9 cellular contexts compared by ENCODE assay signal in genomic region chr9:83665576-83666200, GRCh38. TPM values are rescaled to one million over a fixed set of nuclear protein-coding genes. Genes with fewer than 3 reads are reported as not detected.
DNase-seq lines count a peak whose midpoint lies in the region; ATAC-seq, FAIRE-seq and TF ChIP-seq lines count a peak whose summit lies in the region.
"Had no signal": no experiment of that assay in that cellular context is flagged by ENCODE, and none has a peak within 500 bp of the region (broad histone marks: within the 10 kb centered on the region; RNA-seq: fewer than 3 reads in every experiment).

No MANE protein-coding gene starts in this region.

- FAIRE-seq in H54 (lab: Jason Lieb, UNC) = peak; percentile 82

- no peaks in the 10 kb centered on the region for H3K27me3 Mint-ChIP-seq in activated T-helper 2 cell treated with anti-CD3 and anti-CD28 coated beads, Interferon-gamma antibody, Interleukin-2, Interleukin-4, amounts not matched to agents 10 μg/mL and 5 μg/mL and 100 μg/mL, durations not matched to agents 14 hours and 24 hours and 36 hours (ENCODE audit: low read depth)

- H3K4me3 ChIP-seq in HL-60 (replicated peaks; ENCODE audit: insufficient read depth, low read length) = no peak overlapping the region

- peaks cover 66% of the 10 kb centered on the region for H3K36me3 Mint-ChIP-seq in activated T-helper 2 cell treated with anti-CD3 and anti-CD28 coated beads, Interferon-gamma antibody, Interleukin-2, Interleukin-4, amounts not matched to agents 10 μg/mL and 5 μg/mL and 100 μg/mL, durations not matched to agents 14 hours and 24 hours and 36 hours (ENCODE audit: low read depth)

- H3K27ac Mint-ChIP-seq in activated T-helper 2 cell treated with anti-CD3 and anti-CD28 coated beads, Interferon-gamma antibody, Interleukin-2, Interleukin-4, amounts not matched to agents 10 μg/mL and 5 μg/mL and 100 μg/mL, durations not matched to agents 14 hours and 24 hours and 36 hours = no peak overlapping the region

- no peak overlapping the region for H3K4me3 Mint-ChIP-seq in activated T-helper 2 cell treated with anti-CD3 and anti-CD28 coated beads, Interferon-gamma antibody, Interleukin-2, Interleukin-4, amounts not matched to agents 10 μg/mL and 5 μg/mL and 100 μg/mL, durations not matched to agents 14 hours and 24 hours and 36 hours (ENCODE audit: low read depth)

- no peak for TF ChIP-seq POLR2A in H54 (IDR thresholded peaks at IDR 0.05; ENCODE audit: low read depth, low read length)

- H3K27ac ChIP-seq in HL-60 (replicated peaks) = peak overlapping the region; percentile 11; the same call in 1 of the 2 replicates

- ATAC-seq in GM18861 (IDR thresholded peaks at IDR 0.05; ENCODE audit: unreplicated experiment) (peak; percentile 78), left colon (peak; percentile 68)

- no peaks in the 10 kb centered on the region for H3K9me3 Mint-ChIP-seq in activated T-helper 2 cell treated with anti-CD3 and anti-CD28 coated beads, Interferon-gamma antibody, Interleukin-2, Interleukin-4, amounts not matched to agents 10 μg/mL and 5 μg/mL and 100 μg/mL, durations not matched to agents 14 hours and 24 hours and 36 hours

- no peak for TF ChIP-seq CTCF in HL-60 (IDR thresholded peaks at IDR 0.05; ENCODE audit: insufficient read depth, low read length)

- DNase-seq in H54 (ENCODE audit: insufficient read length, low spot score) (no peak), HL-60 (ENCODE audit: low read depth in 1 of 2, low spot score in 1 of 2) (no peak), left colon (no peak), GM19238 (ENCODE audit: insufficient read length, low spot score) (no peak), SW480 (ENCODE audit: low spot score) (no peak), NCI-H2227 treated with DMSO at 0.1 percent for 48 hours (lab: John Stamatoyannopoulos, UW) (no peak)
- DNase-seq in activated T-helper 2 cell treated with anti-CD3 and anti-CD28 coated beads, Interferon-gamma antibody, Interleukin-2, Interleukin-4, amounts not matched to agents 10 μg/mL and 5 μg/mL and 100 μg/mL, durations not matched to agents 14 hours and 24 hours and 36 hours (ENCODE audit: low spot score) = no peak
- DNase-seq: posterior cingulate gyrus had no signal

- H3K4me1 Mint-ChIP-seq in activated T-helper 2 cell treated with anti-CD3 and anti-CD28 coated beads, Interferon-gamma antibody, Interleukin-2, Interleukin-4, amounts not matched to agents 10 μg/mL and 5 μg/mL and 100 μg/mL, durations not matched to agents 14 hours and 24 hours and 36 hours (ENCODE audit: low read depth) = peaks cover 2% of the 10 kb centered on the region

- intact Hi-C loops in left colon (cut with DNase I, micrococcal nuclease) = no loop called here
- intact Hi-C loops in activated T-helper 2 cell treated with anti-CD3 and anti-CD28 coated beads, Interferon-gamma antibody, Interleukin-2, Interleukin-4, amounts not matched to agents 10 μg/mL and 5 μg/mL and 100 μg/mL, durations not matched to agents 14 hours and 24 hours and 36 hours (cut with micrococcal nuclease) = no loop called here

- no peaks in the 10 kb centered on the region for H3K27me3 ChIP-seq in HL-60 (ENCODE audit: insufficient read depth, poor library complexity, severe bottlenecking)

RNA-seq across cellular contexts. Expression of gene UBQLN1, which starts 42.1 kb away (rescaled TPM):
- 10 to 100 TPM; 78.1 to 79.2 TPM for total RNA-seq in left colon
- total RNA-seq in activated T-helper 2 cell treated with anti-CD3 and anti-CD28 coated beads, Interferon-gamma antibody, Interleukin-2, Interleukin-4, amounts not matched to agents 10 μg/mL and 5 μg/mL and 100 μg/mL, durations not matched to agents 14 hours and 24 hours and 36 hours = 138 and 140 TPM in 2 replicates

RNA-seq across cellular contexts. Expression of gene IDNK, which starts 42.7 kb away (rescaled TPM):
- total RNA-seq in left colon = 10 to 100 TPM in 1 of 2 donors, 1 to 10 TPM in 1; 7.2 to 13.4 TPM
- total RNA-seq in activated T-helper 2 cell treated with anti-CD3 and anti-CD28 coated beads, Interferon-gamma antibody, Interleukin-2, Interleukin-4, amounts not matched to agents 10 μg/mL and 5 μg/mL and 100 μg/mL, durations not matched to agents 14 hours and 24 hours and 36 hours = 4.9 and 5.1 TPM in 2 replicates
